Comparison of ENCODE assay signal across 2 cellular contexts in the genomic region with DNA sequence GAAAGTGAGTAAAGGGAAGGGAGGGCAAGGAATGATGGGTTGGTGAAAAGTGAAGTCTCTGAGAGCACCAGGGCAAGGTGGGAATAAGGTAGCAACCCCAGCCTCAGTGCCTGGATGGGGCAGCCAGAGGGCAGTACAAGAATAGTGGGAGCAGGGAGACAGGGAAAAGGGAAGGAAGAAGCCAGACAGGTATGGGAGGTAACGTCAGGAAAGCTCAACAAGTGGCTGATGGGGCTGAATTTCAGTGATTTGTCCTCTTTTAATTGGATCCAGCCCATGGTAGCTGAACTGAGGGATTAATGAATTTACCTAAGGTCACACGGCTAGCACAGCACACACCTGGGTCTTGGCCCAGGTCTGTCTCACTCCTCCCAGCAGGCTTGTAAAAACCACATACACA.
TF ChIP-seq lines count a peak whose summit lies in the region.

No MANE protein-coding gene starts in this region.

TF ChIP-seq in GM23338, 12 proteins besides CTCF, POLR2A, EP300 and RAD21 (continues in another document):
- no peak for TF ChIP-seq CREB1 (CRISPR knock-in tag; IDR thresholded peaks at IDR 0.05; ENCODE audit: low read depth)
- TF ChIP-seq EZH2phosphoT487 (IDR thresholded peaks at IDR 0.05; ENCODE audit: unreplicated experiment), result no peak
- no peak for TF ChIP-seq JUNB (IDR thresholded peaks at IDR 0.05; ENCODE audit: unreplicated experiment)
- no peak for TF ChIP-seq STAT1 (IDR thresholded peaks at IDR 0.05; ENCODE audit: unreplicated experiment)
- no peak for TF ChIP-seq ZNF331 (CRISPR knock-in tag; IDR thresholded peaks at IDR 0.05; ENCODE audit: low read depth)
- TF ChIP-seq, protein P1, sequence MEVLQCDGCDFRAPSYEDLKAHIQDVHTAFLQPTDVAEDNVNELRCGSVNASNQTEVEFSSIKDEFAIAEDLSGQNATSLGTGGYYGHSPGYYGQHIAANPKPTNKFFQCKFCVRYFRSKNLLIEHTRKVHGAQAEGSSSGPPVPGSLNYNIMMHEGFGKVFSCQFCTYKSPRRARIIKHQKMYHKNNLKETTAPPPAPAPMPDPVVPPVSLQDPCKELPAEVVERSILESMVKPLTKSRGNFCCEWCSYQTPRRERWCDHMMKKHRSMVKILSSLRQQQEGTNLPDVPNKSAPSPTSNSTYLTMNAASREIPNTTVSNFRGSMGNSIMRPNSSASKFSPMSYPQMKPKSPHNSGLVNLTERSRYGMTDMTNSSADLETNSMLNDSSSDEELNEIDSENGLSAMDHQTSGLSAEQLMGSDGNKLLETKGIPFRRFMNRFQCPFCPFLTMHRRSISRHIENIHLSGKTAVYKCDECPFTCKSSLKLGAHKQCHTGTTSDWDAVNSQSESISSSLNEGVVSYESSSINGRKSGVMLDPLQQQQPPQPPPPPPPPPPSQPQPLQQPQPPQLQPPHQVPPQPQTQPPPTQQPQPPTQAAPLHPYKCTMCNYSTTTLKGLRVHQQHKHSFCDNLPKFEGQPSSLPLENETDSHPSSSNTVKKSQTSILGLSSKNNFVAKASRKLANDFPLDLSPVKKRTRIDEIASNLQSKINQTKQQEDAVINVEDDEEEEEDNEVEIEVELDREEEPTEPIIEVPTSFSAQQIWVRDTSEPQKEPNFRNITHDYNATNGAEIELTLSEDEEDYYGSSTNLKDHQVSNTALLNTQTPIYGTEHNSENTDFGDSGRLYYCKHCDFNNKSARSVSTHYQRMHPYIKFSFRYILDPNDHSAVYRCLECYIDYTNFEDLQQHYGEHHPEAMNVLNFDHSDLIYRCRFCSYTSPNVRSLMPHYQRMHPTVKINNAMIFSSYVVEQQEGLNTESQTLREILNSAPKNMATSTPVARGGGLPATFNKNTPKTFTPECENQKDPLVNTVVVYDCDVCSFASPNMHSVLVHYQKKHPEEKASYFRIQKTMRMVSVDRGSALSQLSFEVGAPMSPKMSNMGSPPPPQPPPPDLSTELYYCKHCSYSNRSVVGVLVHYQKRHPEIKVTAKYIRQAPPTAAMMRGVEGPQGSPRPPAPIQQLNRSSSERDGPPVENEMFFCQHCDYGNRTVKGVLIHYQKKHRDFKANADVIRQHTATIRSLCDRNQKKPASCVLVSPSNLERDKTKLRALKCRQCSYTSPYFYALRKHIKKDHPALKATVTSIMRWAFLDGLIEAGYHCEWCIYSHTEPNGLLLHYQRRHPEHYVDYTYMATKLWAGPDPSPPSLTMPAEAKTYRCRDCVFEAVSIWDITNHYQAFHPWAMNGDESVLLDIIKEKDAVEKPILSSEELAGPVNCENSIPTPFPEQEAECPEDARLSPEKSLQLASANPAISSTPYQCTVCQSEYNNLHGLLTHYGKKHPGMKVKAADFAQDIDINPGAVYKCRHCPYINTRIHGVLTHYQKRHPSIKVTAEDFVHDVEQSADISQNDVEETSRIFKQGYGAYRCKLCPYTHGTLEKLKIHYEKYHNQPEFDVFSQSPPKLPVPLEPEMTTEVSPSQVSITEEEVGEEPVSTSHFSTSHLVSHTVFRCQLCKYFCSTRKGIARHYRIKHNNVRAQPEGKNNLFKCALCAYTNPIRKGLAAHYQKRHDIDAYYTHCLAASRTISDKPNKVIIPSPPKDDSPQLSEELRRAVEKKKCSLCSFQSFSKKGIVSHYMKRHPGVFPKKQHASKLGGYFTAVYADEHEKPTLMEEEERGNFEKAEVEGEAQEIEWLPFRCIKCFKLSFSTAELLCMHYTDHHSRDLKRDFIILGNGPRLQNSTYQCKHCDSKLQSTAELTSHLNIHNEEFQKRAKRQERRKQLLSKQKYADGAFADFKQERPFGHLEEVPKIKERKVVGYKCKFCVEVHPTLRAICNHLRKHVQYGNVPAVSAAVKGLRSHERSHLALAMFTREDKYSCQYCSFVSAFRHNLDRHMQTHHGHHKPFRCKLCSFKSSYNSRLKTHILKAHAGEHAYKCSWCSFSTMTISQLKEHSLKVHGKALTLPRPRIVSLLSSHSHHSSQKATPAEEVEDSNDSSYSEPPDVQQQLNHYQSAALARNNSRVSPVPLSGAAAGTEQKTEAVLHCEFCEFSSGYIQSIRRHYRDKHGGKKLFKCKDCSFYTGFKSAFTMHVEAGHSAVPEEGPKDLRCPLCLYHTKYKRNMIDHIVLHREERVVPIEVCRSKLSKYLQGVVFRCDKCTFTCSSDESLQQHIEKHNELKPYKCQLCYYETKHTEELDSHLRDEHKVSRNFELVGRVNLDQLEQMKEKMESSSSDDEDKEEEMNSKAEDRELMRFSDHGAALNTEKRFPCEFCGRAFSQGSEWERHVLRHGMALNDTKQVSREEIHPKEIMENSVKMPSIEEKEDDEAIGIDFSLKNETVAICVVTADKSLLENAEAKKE (CRISPR knock-in tag; IDR thresholded peaks at IDR 0.05), result no peak
- no peak for TF ChIP-seq ZNF114 (CRISPR knock-in tag; IDR thresholded peaks at IDR 0.05)
- no peak for TF ChIP-seq NANOG (IDR thresholded peaks at IDR 0.05; ENCODE audit: borderline replicate concordance)
- no peak for TF ChIP-seq POLR2AphosphoS5 (IDR thresholded peaks at IDR 0.05; ENCODE audit: low read depth)
- TF ChIP-seq, protein P2, sequence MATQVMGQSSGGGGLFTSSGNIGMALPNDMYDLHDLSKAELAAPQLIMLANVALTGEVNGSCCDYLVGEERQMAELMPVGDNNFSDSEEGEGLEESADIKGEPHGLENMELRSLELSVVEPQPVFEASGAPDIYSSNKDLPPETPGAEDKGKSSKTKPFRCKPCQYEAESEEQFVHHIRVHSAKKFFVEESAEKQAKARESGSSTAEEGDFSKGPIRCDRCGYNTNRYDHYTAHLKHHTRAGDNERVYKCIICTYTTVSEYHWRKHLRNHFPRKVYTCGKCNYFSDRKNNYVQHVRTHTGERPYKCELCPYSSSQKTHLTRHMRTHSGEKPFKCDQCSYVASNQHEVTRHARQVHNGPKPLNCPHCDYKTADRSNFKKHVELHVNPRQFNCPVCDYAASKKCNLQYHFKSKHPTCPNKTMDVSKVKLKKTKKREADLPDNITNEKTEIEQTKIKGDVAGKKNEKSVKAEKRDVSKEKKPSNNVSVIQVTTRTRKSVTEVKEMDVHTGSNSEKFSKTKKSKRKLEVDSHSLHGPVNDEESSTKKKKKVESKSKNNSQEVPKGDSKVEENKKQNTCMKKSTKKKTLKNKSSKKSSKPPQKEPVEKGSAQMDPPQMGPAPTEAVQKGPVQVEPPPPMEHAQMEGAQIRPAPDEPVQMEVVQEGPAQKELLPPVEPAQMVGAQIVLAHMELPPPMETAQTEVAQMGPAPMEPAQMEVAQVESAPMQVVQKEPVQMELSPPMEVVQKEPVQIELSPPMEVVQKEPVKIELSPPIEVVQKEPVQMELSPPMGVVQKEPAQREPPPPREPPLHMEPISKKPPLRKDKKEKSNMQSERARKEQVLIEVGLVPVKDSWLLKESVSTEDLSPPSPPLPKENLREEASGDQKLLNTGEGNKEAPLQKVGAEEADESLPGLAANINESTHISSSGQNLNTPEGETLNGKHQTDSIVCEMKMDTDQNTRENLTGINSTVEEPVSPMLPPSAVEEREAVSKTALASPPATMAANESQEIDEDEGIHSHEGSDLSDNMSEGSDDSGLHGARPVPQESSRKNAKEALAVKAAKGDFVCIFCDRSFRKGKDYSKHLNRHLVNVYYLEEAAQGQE (IDR thresholded peaks at IDR 0.05; ENCODE audit: unreplicated experiment), result no peak

TF ChIP-seq in HepG2, 621 proteins besides CTCF, POLR2A, EP300 and RAD21:
- peak; percentile 51 for TF ChIP-seq STAG1 (CRISPR knock-in tag; IDR thresholded peaks at IDR 0.05)
- TF ChIP-seq, protein P3, sequence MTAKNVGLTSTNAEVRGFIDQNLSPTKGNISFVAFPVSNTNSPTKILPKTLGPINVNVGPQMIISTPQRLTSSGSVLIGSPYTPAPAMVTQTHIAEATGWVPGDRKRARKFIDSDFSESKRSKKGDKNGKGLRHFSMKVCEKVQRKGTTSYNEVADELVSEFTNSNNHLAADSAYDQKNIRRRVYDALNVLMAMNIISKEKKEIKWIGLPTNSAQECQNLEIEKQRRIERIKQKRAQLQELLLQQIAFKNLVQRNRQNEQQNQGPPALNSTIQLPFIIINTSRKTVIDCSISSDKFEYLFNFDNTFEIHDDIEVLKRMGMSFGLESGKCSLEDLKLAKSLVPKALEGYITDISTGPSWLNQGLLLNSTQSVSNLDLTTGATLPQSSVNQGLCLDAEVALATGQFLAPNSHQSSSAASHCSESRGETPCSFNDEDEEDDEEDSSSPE (CRISPR knock-in tag; IDR thresholded peaks at IDR 0.05), result no peak
